In genomic region chr16:46857261-46857962, GRCh38 we compare ENCODE assay signal across 9 cellular contexts. TPM values are rescaled to one million over a fixed set of nuclear protein-coding genes. Genes with fewer than 3 reads are reported as not detected.
DNase-seq lines count a peak whose midpoint lies in the region; ATAC-seq, FAIRE-seq and TF ChIP-seq lines count a peak whose summit lies in the region.
"Had no signal": no experiment of that assay in that cellular context is flagged by ENCODE, and none has a peak within 500 bp of the region (broad histone marks: within the 10 kb centered on the region; RNA-seq: fewer than 3 reads in every experiment).

No MANE protein-coding gene starts in this region.

- peak; percentile 19 for TF ChIP-seq CTCF in neural progenitor cell (IDR thresholded peaks at IDR 0.05)
- TF ChIP-seq CTCF in GM20000 (IDR thresholded peaks at IDR 0.05; ENCODE audit: extremely low read depth, missing control alignments) = no peak

- no peaks in the 10 kb centered on the region for H3K36me3 ChIP-seq in neural progenitor cell

- H3K4me3 ChIP-seq in neural progenitor cell = no peak overlapping the region

- H3K9me3 Mint-ChIP-seq in neural progenitor cell = peaks cover 3% of the 10 kb centered on the region
- H3K9me3 Mint-ChIP-seq: activated naive CD4-positive, alpha-beta T cell treated with anti-CD3 and anti-CD28 coated beads, Interleukin-2, amount 50 U/mL, for 24 hours had no signal

- peaks cover 8% of the 10 kb centered on the region for H3K4me1 Mint-ChIP-seq in neural progenitor cell
- H3K4me1 Mint-ChIP-seq: activated naive CD4-positive, alpha-beta T cell treated with anti-CD3 and anti-CD28 coated beads, Interleukin-2, amount 50 U/mL, for 24 hours had no signal

- H3K36me3 Mint-ChIP-seq in neural progenitor cell = no peaks in the 10 kb centered on the region
- H3K36me3 Mint-ChIP-seq: activated naive CD4-positive, alpha-beta T cell treated with anti-CD3 and anti-CD28 coated beads, Interleukin-2, amount 50 U/mL, for 24 hours had no signal

- no peak overlapping the region for H3K4me3 Mint-ChIP-seq in neural progenitor cell
- H3K4me3 Mint-ChIP-seq: activated naive CD4-positive, alpha-beta T cell treated with anti-CD3 and anti-CD28 coated beads, Interleukin-2, amount 50 U/mL, for 24 hours had no signal

- DNase-seq in A172 (ENCODE audit: low spot score) = peak; percentile 74
- DNase-seq in GM12891 (ENCODE audit: insufficient read length, low spot score) = no peak
- DNase-seq in NCI-H82 treated with DMSO at 0.1 percent for 48 hours (lab: John Stamatoyannopoulos, UW; ENCODE audit: unreplicated experiment) = peak; percentile 65
- DNase-seq in epidermal melanocyte (ENCODE audit: insufficient read length, low spot score) = peak; percentile 59
- DNase-seq in neural progenitor cell (ENCODE audit: low spot score) = peak; percentile 8
- DNase-seq in NCI-H2029 treated with DMSO at 0.1 percent for 48 hours (lab: John Stamatoyannopoulos, UW) = no peak
- no peak for DNase-seq in GM20000 (ENCODE audit: low spot score)

- no peak overlapping the region for H3K27ac ChIP-seq in neural progenitor cell

- no peaks in the 10 kb centered on the region for H3K27me3 ChIP-seq in neural progenitor cell

- FAIRE-seq in GM12891 (lab: Jason Lieb, UNC) = peak; percentile 5

- no peaks in the 10 kb centered on the region for H3K9me3 ChIP-seq in neural progenitor cell (ENCODE audit: low read depth)

- H3K9ac ChIP-seq in neural progenitor cell = no peak overlapping the region

- H3K4me1 ChIP-seq in neural progenitor cell = peaks cover 4% of the 10 kb centered on the region

- no peak overlapping the region for H2AFZ ChIP-seq in neural progenitor cell (replicated peaks)

- no peak overlapping the region for H3K4me2 ChIP-seq in neural progenitor cell

- no peaks in the 10 kb centered on the region for H3K79me2 ChIP-seq in neural progenitor cell (ENCODE audit: low read depth)

- peaks cover 3% of the 10 kb centered on the region for H3F3A ChIP-seq in neural progenitor cell (ENCODE audit: low read depth)

- ATAC-seq in HG02884 (IDR thresholded peaks at IDR 0.05; ENCODE audit: unreplicated experiment) = no peak

- H3K27me3 Mint-ChIP-seq in neural progenitor cell (ENCODE audit: insufficient read depth, low read depth) = peaks cover 2% of the 10 kb centered on the region
- H3K27me3 Mint-ChIP-seq: activated naive CD4-positive, alpha-beta T cell treated with anti-CD3 and anti-CD28 coated beads, Interleukin-2, amount 50 U/mL, for 24 hours had no signal

- no peak overlapping the region for H3K27ac Mint-ChIP-seq in neural progenitor cell
- H3K27ac Mint-ChIP-seq: activated naive CD4-positive, alpha-beta T cell treated with anti-CD3 and anti-CD28 coated beads, Interleukin-2, amount 50 U/mL, for 24 hours had no signal

- H4K20me1 ChIP-seq in neural progenitor cell (ENCODE audit: low read depth) = no peaks in the 10 kb centered on the region

- no peak for TF ChIP-seq POLR2A in GM12891 (IDR thresholded peaks at IDR 0.05; ENCODE audit: low read depth, low read length)

TF ChIP-seq in GM12891, 5 proteins besides CTCF, POLR2A, EP300 and RAD21:
- no peak for TF ChIP-seq SPI1 (IDR thresholded peaks at IDR 0.05; ENCODE audit: low read depth, low read length)
- TF ChIP-seq POLR2AphosphoS5 (IDR thresholded peaks at IDR 0.05; ENCODE audit: low read depth, low read length) = no peak
- TF ChIP-seq POU2F2 (IDR thresholded peaks at IDR 0.05; ENCODE audit: low read depth, low read length) = no peak
- no peak for TF ChIP-seq PAX5 (IDR thresholded peaks at IDR 0.05; ENCODE audit: insufficient read depth, low read length, severe bottlenecking)
- TF ChIP-seq TAF1 (IDR thresholded peaks at IDR 0.05; ENCODE audit: low read depth, low read length) = no peak

RNA-seq across cellular contexts. Expression of gene C16orf87, which starts 26.4 kb away (rescaled TPM):
- total RNA-seq in A172 (2014; rRNA removed; shearing (Covaris generic)) = 18.6 and 24.6 TPM in 2 replicates
- 15.4 TPM for polyA plus RNA-seq in GM12891 (2012; ENCODE audit: low read depth, missing spikeins)
- total RNA-seq in neural progenitor cell (ENCODE audit: low replicate concordance) = 40.9 and 66.7 TPM in 2 replicates

RNA-seq across cellular contexts. Expression of gene GPT2, which starts 26.8 kb away (rescaled TPM):
- total RNA-seq in A172 (2014; rRNA removed; shearing (Covaris generic)) = 17.3 and 17.6 TPM in 2 replicates
- 1.1 TPM for polyA plus RNA-seq in GM12891 (2012; ENCODE audit: low read depth, missing spikeins)
- total RNA-seq in neural progenitor cell (ENCODE audit: low replicate concordance) = 21.6 and 37.7 TPM in 2 replicates

Comparison
In these comparisons a context has a peak if more than half of its experiments do, and no peak if none do; other contexts are left out.
1. DNase-seq: peak in A172 (single experiment), NCI-H82 treated with DMSO at 0.1 percent for 48 hours (single experiment), epidermal melanocyte (single experiment) and neural progenitor cell (single experiment); none in GM12891 (single experiment), NCI-H2029 treated with DMSO at 0.1 percent for 48 hours (single experiment) and GM20000 (single experiment).